Comparison of ENCODE assay signal across 1 cellular context in the genomic region with DNA sequence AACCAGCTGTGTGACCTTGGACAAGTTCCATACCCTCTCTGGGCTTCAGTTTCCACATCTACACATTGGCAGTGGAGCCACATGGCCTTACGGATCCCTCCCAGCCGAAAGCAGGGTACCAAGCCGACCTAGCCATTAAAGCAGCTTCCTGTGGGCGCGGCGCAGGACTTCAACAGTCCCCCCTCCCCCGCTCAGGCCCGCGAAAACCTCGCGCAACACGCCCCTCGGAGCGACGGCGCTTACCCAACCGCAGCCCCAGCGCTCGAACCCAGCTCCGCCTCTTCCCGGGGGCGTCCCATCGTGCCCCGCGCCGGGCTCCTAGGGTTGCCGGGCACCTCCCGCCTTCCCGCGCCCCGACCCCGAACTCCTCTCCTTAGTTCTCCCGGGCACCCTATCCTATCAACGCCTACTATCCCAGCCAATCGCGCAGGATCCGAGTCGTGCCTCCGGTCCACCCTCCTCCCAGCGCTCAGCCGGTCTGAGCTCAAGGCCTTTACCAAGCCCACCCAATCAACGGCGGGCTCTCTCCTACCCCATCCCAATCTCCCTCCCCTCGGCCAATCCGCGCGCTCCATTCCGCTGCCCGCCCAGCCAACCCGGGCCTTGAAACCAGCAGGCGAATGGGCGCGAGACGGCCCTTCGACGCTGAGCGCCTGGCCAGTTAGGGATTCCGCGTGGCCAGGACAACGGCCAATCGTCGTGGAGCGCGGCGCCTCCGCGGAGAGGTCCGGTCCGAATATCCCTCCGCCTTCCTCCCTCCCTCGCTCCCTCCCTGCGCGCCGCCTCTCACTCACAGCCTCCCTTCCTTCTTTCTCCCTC.
TF ChIP-seq lines count a peak whose summit lies in the region.

A gene (plus strand): TSS at position 767 of the 819 bp plus-strand sequence. CDS start 326 bp downstream, outside the sequence.

TF ChIP-seq in K562, 482 proteins besides CTCF, POLR2A, EP300 and RAD21 (continued from another document):
- TF ChIP-seq, protein P1, sequence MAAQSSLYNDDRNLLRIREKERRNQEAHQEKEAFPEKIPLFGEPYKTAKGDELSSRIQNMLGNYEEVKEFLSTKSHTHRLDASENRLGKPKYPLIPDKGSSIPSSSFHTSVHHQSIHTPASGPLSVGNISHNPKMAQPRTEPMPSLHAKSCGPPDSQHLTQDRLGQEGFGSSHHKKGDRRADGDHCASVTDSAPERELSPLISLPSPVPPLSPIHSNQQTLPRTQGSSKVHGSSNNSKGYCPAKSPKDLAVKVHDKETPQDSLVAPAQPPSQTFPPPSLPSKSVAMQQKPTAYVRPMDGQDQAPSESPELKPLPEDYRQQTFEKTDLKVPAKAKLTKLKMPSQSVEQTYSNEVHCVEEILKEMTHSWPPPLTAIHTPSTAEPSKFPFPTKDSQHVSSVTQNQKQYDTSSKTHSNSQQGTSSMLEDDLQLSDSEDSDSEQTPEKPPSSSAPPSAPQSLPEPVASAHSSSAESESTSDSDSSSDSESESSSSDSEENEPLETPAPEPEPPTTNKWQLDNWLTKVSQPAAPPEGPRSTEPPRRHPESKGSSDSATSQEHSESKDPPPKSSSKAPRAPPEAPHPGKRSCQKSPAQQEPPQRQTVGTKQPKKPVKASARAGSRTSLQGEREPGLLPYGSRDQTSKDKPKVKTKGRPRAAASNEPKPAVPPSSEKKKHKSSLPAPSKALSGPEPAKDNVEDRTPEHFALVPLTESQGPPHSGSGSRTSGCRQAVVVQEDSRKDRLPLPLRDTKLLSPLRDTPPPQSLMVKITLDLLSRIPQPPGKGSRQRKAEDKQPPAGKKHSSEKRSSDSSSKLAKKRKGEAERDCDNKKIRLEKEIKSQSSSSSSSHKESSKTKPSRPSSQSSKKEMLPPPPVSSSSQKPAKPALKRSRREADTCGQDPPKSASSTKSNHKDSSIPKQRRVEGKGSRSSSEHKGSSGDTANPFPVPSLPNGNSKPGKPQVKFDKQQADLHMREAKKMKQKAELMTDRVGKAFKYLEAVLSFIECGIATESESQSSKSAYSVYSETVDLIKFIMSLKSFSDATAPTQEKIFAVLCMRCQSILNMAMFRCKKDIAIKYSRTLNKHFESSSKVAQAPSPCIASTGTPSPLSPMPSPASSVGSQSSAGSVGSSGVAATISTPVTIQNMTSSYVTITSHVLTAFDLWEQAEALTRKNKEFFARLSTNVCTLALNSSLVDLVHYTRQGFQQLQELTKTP (IDR thresholded peaks at IDR 0.05; ENCODE audit: low read depth in 1 of 2, partially characterized antibody in 2 of 2), result peak in 1 of 2 experiments; percentile 50
